16 cellular contexts compared by ENCODE assay signal in the genomic region with DNA sequence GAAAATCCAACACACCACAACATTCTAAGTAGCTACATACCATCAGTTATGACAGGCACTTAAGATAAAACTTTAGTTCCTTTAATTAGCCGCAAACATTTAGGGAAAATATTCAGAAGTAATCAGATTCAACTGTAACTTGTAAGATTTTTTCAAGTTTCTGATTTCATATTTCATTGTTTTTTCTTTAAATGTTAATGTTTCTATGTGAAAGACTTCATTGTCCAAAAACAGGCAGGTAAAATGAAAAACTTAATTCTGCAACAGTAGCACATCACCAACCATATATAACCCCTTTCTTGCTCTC. TPM values are rescaled to one million over a fixed set of nuclear protein-coding genes. Genes with fewer than 3 reads are reported as not detected.
"Had no signal": no experiment of that assay in that cellular context is flagged by ENCODE, and none has a peak within 500 bp of the region (broad histone marks: within the 10 kb centered on the region; RNA-seq: fewer than 3 reads in every experiment).

No MANE protein-coding gene starts in this region.

- H3K27me3 ChIP-seq: foreskin keratinocyte, heart left ventricle, neural progenitor cell, ovary, thyroid gland, vagina had no signal

- H3K4me3 Mint-ChIP-seq: activated naive CD8-positive, alpha-beta T cell; activated T-cell treated with anti-CD3 and anti-CD28 coated beads, Interleukin-2, amount 50 U/mL, for 24 hours; neural progenitor cell had no signal

- H2AFZ ChIP-seq: neural progenitor cell had no signal

- H3K27ac ChIP-seq: esophagus squamous epithelium, foreskin keratinocyte, heart left ventricle, neural progenitor cell, ovary, thyroid gland, vagina had no signal

- H3K27ac Mint-ChIP-seq: activated naive CD8-positive, alpha-beta T cell; activated T-cell treated with anti-CD3 and anti-CD28 coated beads, Interleukin-2, amount 50 U/mL, for 24 hours; neural progenitor cell had no signal

- H3K36me3 Mint-ChIP-seq: activated naive CD8-positive, alpha-beta T cell; neural progenitor cell had no signal

- H3K4me3 ChIP-seq: esophagus squamous epithelium, heart left ventricle, neural progenitor cell, ovary, thyroid gland, vagina had no signal

- H3K4me1 Mint-ChIP-seq: neural progenitor cell had no signal

- H3K9ac ChIP-seq: neural progenitor cell had no signal

- H3K36me3 ChIP-seq: esophagus squamous epithelium, heart left ventricle, neural progenitor cell, ovary, thyroid gland, vagina had no signal

- H3K9me3 Mint-ChIP-seq: activated T-cell treated with anti-CD3 and anti-CD28 coated beads, Interleukin-2, amount 50 U/mL, for 24 hours; neural progenitor cell had no signal

- DNase-seq: activated CD4-positive, alpha-beta T cell treated with anti-CD3 and anti-CD28 coated beads, Interleukin-2, amount 50 U/mL, for 4 hours; activated gamma-delta T cell; activated T-cell treated with anti-CD3 and anti-CD28 coated beads, Interleukin-2, amount 50 U/mL, for 24 hours; cerebellar nuclear complex; esophagus squamous epithelium; heart left ventricle; ovary had no signal

- H3K4me2 ChIP-seq: neural progenitor cell had no signal

- FAIRE-seq: endometrium had no signal

- H3K4me1 ChIP-seq: esophagus squamous epithelium, foreskin keratinocyte, heart left ventricle, neural progenitor cell, vagina had no signal

- H3K27me3 Mint-ChIP-seq: activated T-cell treated with anti-CD3 and anti-CD28 coated beads, Interleukin-2, amount 50 U/mL, for 24 hours had no signal

- H3K9me3 ChIP-seq: esophagus squamous epithelium, heart left ventricle, ovary, thyroid gland, vagina had no signal

RNA-seq across cellular contexts. Expression of a gene that starts 11.6 kb away (rescaled TPM):
- total RNA-seq: dermis microvascular lymphatic vessel endothelial cell; esophagus squamous epithelium; foreskin keratinocyte; heart left ventricle; left lobe of liver; ovary; T-helper 2 cell treated with Interferon-gamma antibody and Interleukin-4, amounts not matched to agents 100 ng/mL and 5 ng/mL, for 36 hours; vagina had no signal
- polyA plus RNA-seq: foreskin keratinocyte, heart left ventricle had no signal

RNA-seq across cellular contexts. Expression of a gene that starts 29.9 kb away (rescaled TPM):
- total RNA-seq: dermis microvascular lymphatic vessel endothelial cell; esophagus squamous epithelium; foreskin keratinocyte; heart left ventricle; left lobe of liver; ovary; T-helper 2 cell treated with Interferon-gamma antibody and Interleukin-4, amounts not matched to agents 100 ng/mL and 5 ng/mL, for 36 hours; thyroid gland; vagina had no signal
- polyA plus RNA-seq: foreskin keratinocyte, heart left ventricle, ovary had no signal

RNA-seq across cellular contexts. Expression of a gene that starts 42.0 kb away (rescaled TPM):
- total RNA-seq: dermis microvascular lymphatic vessel endothelial cell; foreskin keratinocyte; heart left ventricle; left lobe of liver; ovary; T-helper 2 cell treated with Interferon-gamma antibody and Interleukin-4, amounts not matched to agents 100 ng/mL and 5 ng/mL, for 36 hours; thyroid gland; vagina had no signal
- polyA plus RNA-seq: foreskin keratinocyte, heart left ventricle had no signal

RNA-seq across cellular contexts. Expression of a gene that starts 58.5 kb away (rescaled TPM):
- total RNA-seq: dermis microvascular lymphatic vessel endothelial cell; esophagus squamous epithelium; foreskin keratinocyte; heart left ventricle; left lobe of liver; ovary; T-helper 2 cell treated with Interferon-gamma antibody and Interleukin-4, amounts not matched to agents 100 ng/mL and 5 ng/mL, for 36 hours; thyroid gland; vagina had no signal
- polyA plus RNA-seq: foreskin keratinocyte, heart left ventricle, ovary had no signal
